Comparison of ENCODE assay signal across 10 cellular contexts in genomic region chr11:76654310-76654851, GRCh38. TPM values are rescaled to one million over a fixed set of nuclear protein-coding genes. Genes with fewer than 3 reads are reported as not detected.
DNase-seq lines count a peak whose midpoint lies in the region; ATAC-seq and TF ChIP-seq lines count a peak whose summit lies in the region.
"Had no signal": no experiment of that assay in that cellular context is flagged by ENCODE, and none has a peak within 500 bp of the region (broad histone marks: within the 10 kb centered on the region; RNA-seq: fewer than 3 reads in every experiment).

No MANE protein-coding gene starts in this region.

- peak overlapping the region; percentile 17 for H4K91ac ChIP-seq in trophoblast cell (ENCODE audit: low read depth, low read length)

- no peaks in the 10 kb centered on the region for H3K9me3 Mint-ChIP-seq in Calu3 (ENCODE audit: low read depth, unreplicated experiment)
- H3K9me3 Mint-ChIP-seq in CD8-positive, alpha-beta T cell: no peaks in the 10 kb centered on the region
- H3K9me3 Mint-ChIP-seq: activated naive CD8-positive, alpha-beta T cell treated with anti-CD3 and anti-CD28 coated beads, Interleukin-2, amount 10 ng/mL, durations not matched to agents 7 days and 5 days had no signal

- H3K27me3 ChIP-seq in ascending aorta (no peaks in the 10 kb centered on the region), heart right ventricle (no peaks in the 10 kb centered on the region), trophoblast cell (ENCODE audit: insufficient read depth, low read length) (no peaks in the 10 kb centered on the region)
- no peaks in the 10 kb centered on the region for H3K27me3 ChIP-seq in CD8-positive, alpha-beta T cell (ENCODE audit: insufficient read depth, low read length)

- H3K79me1 ChIP-seq in trophoblast cell (ENCODE audit: low read length): peaks cover 2% of the 10 kb centered on the region

- CTCF ChIA-PET in Calu3 (lab: Charles Lee): no interaction called here
- CTCF ChIA-PET in CD8-positive, alpha-beta T cell (lab: Charles Lee): no interaction called here

- no peak overlapping the region for H3K9ac ChIP-seq in trophoblast cell (ENCODE audit: low read length)

- BruUV-seq in Calu3 (replicated peaks; lab: Mats Ljungman, UMichigan): no TSS peak

- H3K36me3 Mint-ChIP-seq in Calu3 (ENCODE audit: insufficient read depth, unreplicated experiment): no peaks in the 10 kb centered on the region
- no peaks in the 10 kb centered on the region for H3K36me3 Mint-ChIP-seq in CD8-positive, alpha-beta T cell
- H3K36me3 Mint-ChIP-seq: activated naive CD8-positive, alpha-beta T cell treated with anti-CD3 and anti-CD28 coated beads, Interleukin-2, amount 10 ng/mL, durations not matched to agents 7 days and 5 days; CD14-positive monocyte had no signal

- H2AFZ ChIP-seq in trophoblast cell (ENCODE audit: insufficient read depth, low read length, poor library complexity): no peak overlapping the region

- peak overlapping the region; percentile 26 for H3K14ac ChIP-seq in trophoblast cell (ENCODE audit: low read length)

- peaks cover 26 to 60% of the 10 kb centered on the region in 2 donors for H3K4me1 ChIP-seq in ascending aorta
- peaks cover 9 to 91% (median 60%) of the 10 kb centered on the region in 9 donors for H3K4me1 ChIP-seq in heart right ventricle
- H3K4me1 ChIP-seq in trophoblast cell (ENCODE audit: control insufficient read depth in 1 of 2, insufficient read depth in 2 of 2, low read length in 2 of 2): peaks cover 2 to 11% of the 10 kb centered on the region in 2 experiments
- H3K4me1 ChIP-seq in CD8-positive, alpha-beta T cell (ENCODE audit: insufficient read depth, low read length): no peaks in the 10 kb centered on the region

- no peak overlapping the region for H2BK120ac ChIP-seq in trophoblast cell (ENCODE audit: insufficient read depth, low read length, poor library complexity)

- no peak overlapping the region for H2AK5ac ChIP-seq in trophoblast cell (ENCODE audit: low read length)

- H3K27ac ChIP-seq in ascending aorta: peak overlapping the region; percentile 86 to 91
- H3K27ac ChIP-seq in heart right ventricle: peak overlapping the region; percentile 50 to 85 (median 75)
- H3K27ac ChIP-seq in trophoblast cell (ENCODE audit: low read depth, low read length): no peak overlapping the region
- no peak overlapping the region for H3K27ac ChIP-seq in CD8-positive, alpha-beta T cell (ENCODE audit: low read depth, low read length)

- no peaks in the 10 kb centered on the region for H3K4me1 Mint-ChIP-seq in Calu3 (ENCODE audit: low read depth, unreplicated experiment)
- no peaks in the 10 kb centered on the region for H3K4me1 Mint-ChIP-seq in CD8-positive, alpha-beta T cell (ENCODE audit: low read depth)

- peaks cover 79% of the 10 kb centered on the region for H3K27me3 Mint-ChIP-seq in Calu3 (ENCODE audit: unreplicated experiment)
- H3K27me3 Mint-ChIP-seq in CD8-positive, alpha-beta T cell (ENCODE audit: low read depth): peaks cover 8% of the 10 kb centered on the region

- intact Hi-C loops in ascending aorta (cut with DNase I) (loop anchor here (1.0 to 5.0 kb wide), 3 partner anchors 15 to 77 kb away; no protein-coding TSS in a partner anchor), heart right ventricle (cut with DNase I) (no loop called here), Calu3 (cut with micrococcal nuclease; ENCODE audit: unreplicated experiment) (no loop called here)
- intact Hi-C loops in CD8-positive, alpha-beta T cell (cut with DNase I, micrococcal nuclease): no loop called here

- H2BK12ac ChIP-seq in trophoblast cell (ENCODE audit: low read length): no peak overlapping the region

- POLR2A ChIA-PET in CD8-positive, alpha-beta T cell (lab: Charles Lee): no interaction called here

- H3K4ac ChIP-seq in trophoblast cell (ENCODE audit: low read depth, low read length): no peak overlapping the region

- peaks cover 4 to 23% of the 10 kb centered on the region in 2 donors for H3K36me3 ChIP-seq in ascending aorta
- peaks cover 0 to 29% (median 0%) of the 10 kb centered on the region in 9 donors for H3K36me3 ChIP-seq in heart right ventricle
- peaks cover 18 to 19% of the 10 kb centered on the region in 2 experiments for H3K36me3 ChIP-seq in trophoblast cell (ENCODE audit: control insufficient read depth in 1 of 2, insufficient read depth in 2 of 2, low read length in 2 of 2)
- no peaks in the 10 kb centered on the region for H3K36me3 ChIP-seq in CD8-positive, alpha-beta T cell (ENCODE audit: insufficient read depth, low read length)

- no peak overlapping the region for H3K18ac ChIP-seq in trophoblast cell (ENCODE audit: low read length)

- H3K9me3 ChIP-seq in ascending aorta (no peaks in the 10 kb centered on the region), heart right ventricle (no peaks in the 10 kb centered on the region), trophoblast cell (ENCODE audit: insufficient read depth, low read depth, low read length) (no peaks in the 10 kb centered on the region)
- no peaks in the 10 kb centered on the region for H3K9me3 ChIP-seq in CD8-positive, alpha-beta T cell (ENCODE audit: low read length)

- DNase-seq in AG10803 (ENCODE audit: low read depth) (peak; percentile 78), ascending aorta (ENCODE audit: low spot score in 2 of 2) (peak in 1 of 2 donors; percentile 92), heart right ventricle (peak; percentile 58 to 82), trophoblast cell (peak in 1 of 2 donors; percentile 51), Calu3 (no peak), occipital lobe (lab: John Stamatoyannopoulos, UW) (no peak)
- DNase-seq in CD8-positive, alpha-beta T cell: no peak
- DNase-seq: activated naive CD8-positive, alpha-beta T cell treated with anti-CD3 and anti-CD28 coated beads, Interleukin-2, amount 10 ng/mL, durations not matched to agents 7 days and 5 days had no signal

- H3K23ac ChIP-seq in trophoblast cell (ENCODE audit: low read length): no peak overlapping the region

- no peaks in the 10 kb centered on the region for H3K79me2 ChIP-seq in trophoblast cell (ENCODE audit: control insufficient read depth, insufficient read depth, low read length, poor library complexity)

- H3K27ac Mint-ChIP-seq in Calu3 (ENCODE audit: unreplicated experiment): no peak overlapping the region
- H3K27ac Mint-ChIP-seq in CD8-positive, alpha-beta T cell: no peak overlapping the region
- H3K27ac Mint-ChIP-seq: activated naive CD8-positive, alpha-beta T cell treated with anti-CD3 and anti-CD28 coated beads, Interleukin-2, amount 10 ng/mL, durations not matched to agents 7 days and 5 days had no signal

- H3K4me2 ChIP-seq in trophoblast cell (ENCODE audit: low read length): no peak overlapping the region

- H3K4me3 ChIP-seq in AG10803 (ENCODE audit: low read length) (no peak overlapping the region), ascending aorta (peak overlapping the region in 1 of 2 donors; percentile 24), heart right ventricle (no peak overlapping the region), trophoblast cell (ENCODE audit: low read depth, low read length) (no peak overlapping the region)
- H3K4me3 ChIP-seq in CD8-positive, alpha-beta T cell (ENCODE audit: low read depth, low read length): no peak overlapping the region

- no peak overlapping the region for H4K8ac ChIP-seq in trophoblast cell (ENCODE audit: low read depth, low read length)

- 36 to 42% methylated on average over 11 of the region's 11 CpGs for WGBS in heart right ventricle, 2 donors
- WGBS in trophoblast cell (ENCODE audit: extremely low coverage, insufficient coverage, insufficient read length): no CpG with 5 or more reads among the region's 11 CpGs

- TF ChIP-seq CTCF in AG10803 (conservative IDR thresholded peaks at IDR 0.05; ENCODE audit: low read length) (no peak), ascending aorta (IDR thresholded peaks at IDR 0.05) (no peak), heart right ventricle (IDR thresholded peaks at IDR 0.05) (no peak), Calu3 (IDR thresholded peaks at IDR 0.05; ENCODE audit: unreplicated experiment) (no peak)
- no peak for TF ChIP-seq CTCF in CD8-positive, alpha-beta T cell (IDR thresholded peaks at IDR 0.05)

- ATAC-seq in heart right ventricle (peak; percentile 55 to 77 (median 72)), GM18907 (IDR thresholded peaks at IDR 0.05; ENCODE audit: unreplicated experiment) (no peak)
- ATAC-seq in CD8-positive, alpha-beta T cell: no peak

- H4K12ac ChIP-seq in trophoblast cell (ENCODE audit: low read depth, low read length): no peak overlapping the region

- no peak overlapping the region for H2BK5ac ChIP-seq in trophoblast cell (ENCODE audit: low read depth, low read length, poor library complexity)

- no peak overlapping the region for H3K4me3 Mint-ChIP-seq in Calu3 (ENCODE audit: low read depth, unreplicated experiment)
- H3K4me3 Mint-ChIP-seq in CD8-positive, alpha-beta T cell: no peak overlapping the region
- H3K4me3 Mint-ChIP-seq: activated naive CD8-positive, alpha-beta T cell treated with anti-CD3 and anti-CD28 coated beads, Interleukin-2, amount 10 ng/mL, durations not matched to agents 7 days and 5 days; CD14-positive monocyte had no signal

RNA-seq across cellular contexts. Expression of gene LRRC32, which starts 16.2 kb away (rescaled TPM):
- total RNA-seq in ascending aorta (280 TPM), heart right ventricle (10 to 100 TPM; 16.7 to 61.3 (median 31.5) TPM), Calu3 (2022) (0.17 TPM in 1 of 2 replicates, not detected in the other), occipital lobe (1.1 TPM)
- polyA plus RNA-seq in heart right ventricle: 100 to 1,000 TPM in 1 of 2 donors, 10 to 100 TPM in 1; 62.4 to 215 TPM
- polyA plus RNA-seq in trophoblast cell (2013): 39.7 and 40.3 TPM in 2 replicates
- total RNA-seq in CD8-positive, alpha-beta T cell: under 1 TPM; 0.31 to 0.68 TPM
- polyA plus RNA-seq: CD14-positive monocyte had no signal

Comparison
In these comparisons a context has a peak if more than half of its experiments do, and no peak if none do; other contexts are left out.
1. DNase-seq: peak in AG10803 (single experiment) and heart right ventricle (2 of 2); none in Calu3 (single experiment), occipital lobe (single experiment) and CD8-positive, alpha-beta T cell (0 of 7).
2. H3K27ac ChIP-seq: peak in ascending aorta (2 of 2) and heart right ventricle (10 of 10); none in trophoblast cell (single experiment) and CD8-positive, alpha-beta T cell (single experiment).
3. ATAC-seq: peak in heart right ventricle (8 of 8); none in GM18907 (single experiment) and CD8-positive, alpha-beta T cell (single experiment).